In genomic region chr3:195123196-195123805, GRCh38 we compare ENCODE assay signal across 1 cellular context.
TF ChIP-seq lines count a peak whose summit lies in the region.

No MANE protein-coding gene starts in this region.

TF ChIP-seq in SK-N-SH treated with all-trans-retinoic acid at 6 μM for 48 hours, 23 proteins besides CTCF, POLR2A, EP300 and RAD21 (continued from another document):
- no peak for TF ChIP-seq PATZ1 (CRISPR knock-in tag; IDR thresholded peaks at IDR 0.05; ENCODE audit: borderline replicate concordance)
- no peak for TF ChIP-seq ZC3H10 (CRISPR knock-in tag; IDR thresholded peaks at IDR 0.05)
